Comparison of ENCODE assay signal across 8 cellular contexts in genomic region chr7:39948932-39949928, GRCh38. TPM values are rescaled to one million over a fixed set of nuclear protein-coding genes. Genes with fewer than 3 reads are reported as not detected.
DNase-seq lines count a peak whose midpoint lies in the region; ATAC-seq and TF ChIP-seq lines count a peak whose summit lies in the region.

No MANE protein-coding gene starts in this region.

- H3K27me3 ChIP-seq in heart right ventricle: no peaks in the 10 kb centered on the region

- no peaks in the 10 kb centered on the region for H3K9me3 Mint-ChIP-seq in type B pancreatic cell

- DNase-seq in NCI-H146 treated with DMSO at 0.1 percent for 48 hours (lab: John Stamatoyannopoulos, UW; ENCODE audit: unreplicated experiment) (peak; percentile 97), T-helper 1 cell (peak; percentile 93 to 100 (median 96)), amniotic stem cell (lab: John Stamatoyannopoulos, UW) (peak; percentile 98), heart right ventricle (peak; percentile 98 to 99), pons (ENCODE audit: low spot score) (peak; percentile 100), type B pancreatic cell (ENCODE audit: extremely low spot score, unreplicated experiment) (peak; percentile 98)

- H3K27me3 Mint-ChIP-seq in type B pancreatic cell: no peaks in the 10 kb centered on the region

- no peaks in the 10 kb centered on the region for H3K36me3 ChIP-seq in heart right ventricle

- H3K27ac Mint-ChIP-seq in type B pancreatic cell: peak overlapping the region; percentile 99

- TF ChIP-seq POLR2A in GM15510 (IDR thresholded peaks at IDR 0.05; ENCODE audit: borderline replicate concordance, extremely low read depth, insufficient read length): peak; percentile 91

- ATAC-seq in HG02884 (IDR thresholded peaks at IDR 0.05; ENCODE audit: unreplicated experiment): peak; percentile 71
- peak; percentile 89 to 97 (median 95) for ATAC-seq in heart right ventricle

- peak overlapping the region; percentile 94 to 100 (median 98) for H3K27ac ChIP-seq in heart right ventricle

- H3K4me3 Mint-ChIP-seq in type B pancreatic cell: peak overlapping the region; percentile 98

- TF ChIP-seq CTCF in heart right ventricle (IDR thresholded peaks at IDR 0.05) (peak in 3 of 9 donors; percentile 11 to 13 (median 12)), type B pancreatic cell (conservative IDR thresholded peaks at IDR 0.05) (no peak)

- H3K36me3 Mint-ChIP-seq in type B pancreatic cell: peaks cover 11% of the 10 kb centered on the region

- H3K9me3 ChIP-seq in heart right ventricle: no peaks in the 10 kb centered on the region

- peaks cover 17% of the 10 kb centered on the region for H3K4me1 Mint-ChIP-seq in type B pancreatic cell (ENCODE audit: unreplicated experiment)

- intact Hi-C loops in heart right ventricle (cut with DNase I): loop anchor here in 6 of 10 donors (1.0 to 5.0 kb wide), 4 partner anchors 52 to 185 kb away; partner anchors contain the start of gene MPLKIP (in 2 of the 6)

- peaks cover 0 to 34% (median 30%) of the 10 kb centered on the region in 9 donors for H3K4me1 ChIP-seq in heart right ventricle

- H3K4me3 ChIP-seq in heart right ventricle: peak overlapping the region; percentile 77 to 97 (median 91)

- WGBS in heart right ventricle, 2 donors: 0% methylated on average over 58 to 70 of the region's 75 CpGs

RNA-seq across cellular contexts. Expression of gene CDK13, which starts 0.8 kb away (rescaled TPM):
- total RNA-seq in heart right ventricle (10 to 100 TPM; 18.3 to 28.8 (median 23.2) TPM), type B pancreatic cell (ENCODE audit: low replicate concordance) (49.3 and 57.6 TPM in 2 replicates)
- polyA plus RNA-seq in heart right ventricle: 10 to 100 TPM; 10.2 to 17.6 TPM

Comparison
In these comparisons a context has a peak if more than half of its experiments do, and no peak if none do; other contexts are left out.
1. Peak in every context shown above with its lines: DNase-seq, ATAC-seq, H3K4me3 ChIP-seq and H3K27ac ChIP-seq.